In genomic region chr5:144203750-144204596, GRCh38 we compare ENCODE assay signal across 8 cellular contexts. TPM values are rescaled to one million over a fixed set of nuclear protein-coding genes. Genes with fewer than 3 reads are reported as not detected.
A peak's percentile ranks its signal among the peaks of the same experiment; 100 is the strongest.
DNase-seq lines count a peak whose midpoint lies in the region; ATAC-seq, FAIRE-seq and TF ChIP-seq lines count a peak whose summit lies in the region.
"Had no signal": no experiment of that assay in that cellular context is flagged by ENCODE, and none has a peak within 500 bp of the region (broad histone marks: within the 10 kb centered on the region; RNA-seq: fewer than 3 reads in every experiment).

No MANE protein-coding gene starts in this region.

- H3K27me3 Mint-ChIP-seq in astrocyte (ENCODE audit: low read depth, unreplicated experiment) = peaks cover 2% of the 10 kb centered on the region

- H3K4me2 ChIP-seq in astrocyte (ENCODE audit: low read length) = no peak overlapping the region

- ATAC-seq in GM19452 (IDR thresholded peaks at IDR 0.05; ENCODE audit: unreplicated experiment) = peak; percentile 80
- peak; percentile 77 for ATAC-seq in HG03460 (IDR thresholded peaks at IDR 0.05; ENCODE audit: unreplicated experiment)

- H3K27ac Mint-ChIP-seq in astrocyte (ENCODE audit: unreplicated experiment) = no peak overlapping the region
- H3K27ac Mint-ChIP-seq: stimulated activated naive CD8-positive, alpha-beta T cell treated with anti-CD3 and anti-CD28 coated beads, Interleukin-15, Interleukin-2, amounts not matched to agents 100 ng/mL and 50 ng/mL, for 24 hours had no signal

- H3K4me3 ChIP-seq in astrocyte (ENCODE audit: insufficient read depth, low read depth, low read length) = no peak overlapping the region

- no peaks in the 10 kb centered on the region for H3K9me3 Mint-ChIP-seq in astrocyte (ENCODE audit: unreplicated experiment)
- H3K9me3 Mint-ChIP-seq: stimulated activated naive CD8-positive, alpha-beta T cell treated with anti-CD3 and anti-CD28 coated beads, Interleukin-15, Interleukin-2, amounts not matched to agents 100 ng/mL and 50 ng/mL, for 24 hours had no signal

- peak; percentile 85 for FAIRE-seq in astrocyte (lab: Jason Lieb, UNC)

- peaks cover 6% of the 10 kb centered on the region for H3K4me1 ChIP-seq in astrocyte (ENCODE audit: insufficient read depth, low read length)

- no peaks in the 10 kb centered on the region for H3K27me3 ChIP-seq in astrocyte (ENCODE audit: insufficient read depth, low read length)

- no peaks in the 10 kb centered on the region for H3K9me3 ChIP-seq in astrocyte (ENCODE audit: insufficient read depth, low read depth, low read length)

- TF ChIP-seq CTCF in astrocyte (IDR thresholded peaks at IDR 0.05; ENCODE audit: insufficient read depth, low read depth, low read length) = peak; percentile 99

- peak; percentile 67 for DNase-seq in Daoy (ENCODE audit: low read depth)
- peak; percentile 56 for DNase-seq in NOMO-1 treated with DMSO at 0.1 percent for 48 hours (lab: John Stamatoyannopoulos, UW; ENCODE audit: unreplicated experiment)
- peak; percentile 46 for DNase-seq in astrocyte (ENCODE audit: low read depth)
- peak; percentile 11 for DNase-seq in hepatic stellate cell (ENCODE audit: low spot score)
- peak; percentile 49 for DNase-seq in smooth muscle cell of the brain vasculature (ENCODE audit: low read depth, low spot score)

- no peak overlapping the region for H3K9ac ChIP-seq in astrocyte (ENCODE audit: low read length)

- no peaks in the 10 kb centered on the region for H4K20me1 ChIP-seq in astrocyte (ENCODE audit: insufficient read depth, low read length)

- peak overlapping the region; percentile 83 for H3K4me3 Mint-ChIP-seq in astrocyte (ENCODE audit: unreplicated experiment)
- H3K4me3 Mint-ChIP-seq: stimulated activated naive CD8-positive, alpha-beta T cell treated with anti-CD3 and anti-CD28 coated beads, Interleukin-15, Interleukin-2, amounts not matched to agents 100 ng/mL and 50 ng/mL, for 24 hours had no signal

- H3K27ac ChIP-seq in astrocyte (ENCODE audit: low read depth, low read length) = no peak overlapping the region

- peaks cover 16% of the 10 kb centered on the region for H3K4me1 Mint-ChIP-seq in astrocyte (ENCODE audit: low read depth, unreplicated experiment)

- H2AFZ ChIP-seq in astrocyte (ENCODE audit: low read depth, low read length) = no peak overlapping the region

- H3K36me3 Mint-ChIP-seq in astrocyte (ENCODE audit: low read depth, unreplicated experiment) = no peaks in the 10 kb centered on the region

- H3K79me2 ChIP-seq in astrocyte (ENCODE audit: insufficient read depth, low read length) = no peaks in the 10 kb centered on the region

- H3K36me3 ChIP-seq in astrocyte (ENCODE audit: insufficient read depth, low read length) = no peaks in the 10 kb centered on the region

RNA-seq across cellular contexts. Expression of gene KCTD16, which starts 33.3 kb away (rescaled TPM):
- 0.63 and 0.65 TPM in 2 replicates for total RNA-seq in Daoy (2014; rRNA removed; shearing (Covaris generic))
- 5.5 and 5.6 TPM in 2 replicates for total RNA-seq in astrocyte

RNA-seq across cellular contexts. Expression of gene YIPF5, which starts 33.5 kb away (rescaled TPM):
- 83.9 and 94.9 TPM in 2 replicates for total RNA-seq in Daoy (2014; rRNA removed; shearing (Covaris generic))
- total RNA-seq in astrocyte = 132 and 144 TPM in 2 replicates

Comparison
In these comparisons a context has a peak if more than half of its experiments do, and no peak if none do; other contexts are left out.
1. DNase-seq: peak in every context shown above with its lines; median percentile 67 in Daoy; 56 in NOMO-1 treated with DMSO at 0.1 percent for 48 hours; 49 in smooth muscle cell of the brain vasculature; 46 in astrocyte; 11 in hepatic stellate cell.